In the genomic region with DNA sequence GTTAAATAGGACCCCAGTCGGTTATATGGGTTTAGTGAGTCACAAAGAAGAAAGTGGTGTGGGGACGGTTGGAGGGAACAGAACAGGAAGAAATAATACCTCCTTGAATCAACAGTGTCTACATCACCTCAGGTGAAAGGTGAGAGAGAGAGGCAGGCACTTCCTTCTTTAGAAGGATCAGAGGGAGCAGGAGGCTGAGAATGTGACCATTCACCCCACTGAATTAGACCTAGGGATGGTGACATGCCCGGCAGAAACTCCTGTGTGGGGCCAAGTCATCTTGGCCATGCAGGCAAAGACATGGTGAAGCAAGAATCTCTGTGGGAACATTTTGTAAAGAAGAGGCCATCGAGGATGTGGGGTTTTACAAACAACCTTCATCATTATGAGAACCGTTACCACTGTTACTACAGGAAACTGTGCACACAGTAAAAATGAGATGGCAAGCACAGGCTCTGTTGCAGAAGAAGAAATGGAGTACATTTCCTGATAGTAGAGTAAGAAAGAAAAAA, we compare ENCODE assay signal across 19 cellular contexts.
DNase-seq lines count a peak whose midpoint lies in the region; ATAC-seq, FAIRE-seq and TF ChIP-seq lines count a peak whose summit lies in the region.
"Had no signal": no experiment of that assay in that cellular context is flagged by ENCODE, and none has a peak within 500 bp of the region (broad histone marks: within the 10 kb centered on the region; RNA-seq: fewer than 3 reads in every experiment).

No MANE protein-coding gene starts in this region.

- CTCF ChIA-PET in CD8-positive, alpha-beta memory T cell (lab: Charles Lee) = interaction anchor here (2.2 kb wide), 1 partner anchor 16 kb away, joined by 13 read pairs; no protein-coding TSS in a partner anchor

- H3K4me3 ChIP-seq in CD8-positive, alpha-beta memory T cell (ENCODE audit: low read length) = peak overlapping the region; percentile 4
- H3K4me3 ChIP-seq in mucosa of descending colon = no peak overlapping the region
- H3K4me3 ChIP-seq: body of pancreas, K562, lung had no signal

- ATAC-seq in T-helper 17 cell (peak; percentile 89), mucosa of descending colon (peak; percentile 80), HG02642 (IDR thresholded peaks at IDR 0.05; ENCODE audit: poor library complexity, unreplicated experiment) (no peak)
- ATAC-seq: body of pancreas, K562 had no signal

- no peaks in the 10 kb centered on the region for H3K27me3 Mint-ChIP-seq in CD8-positive, alpha-beta memory T cell
- H3K27me3 Mint-ChIP-seq in T-helper 17 cell = no peaks in the 10 kb centered on the region
- no peaks in the 10 kb centered on the region for H3K27me3 Mint-ChIP-seq in activated T-helper 2 cell treated with anti-CD3 and anti-CD28 coated beads, Interferon-gamma antibody, Interleukin-2, Interleukin-4, amounts not matched to agents 10 μg/mL and 5 μg/mL and 100 μg/mL, durations not matched to agents 14 hours and 24 hours and 36 hours (ENCODE audit: low read depth)
- peaks cover 50% of the 10 kb centered on the region for H3K27me3 Mint-ChIP-seq in mesothelial cell of epicardium (ENCODE audit: low read depth)

- peaks cover 42 to 61% (median 45%) of the 10 kb centered on the region in 3 donors for H3K4me1 Mint-ChIP-seq in CD8-positive, alpha-beta memory T cell
- peaks cover 42% of the 10 kb centered on the region for H3K4me1 Mint-ChIP-seq in T-helper 17 cell
- peaks cover 36% of the 10 kb centered on the region for H3K4me1 Mint-ChIP-seq in activated T-helper 2 cell treated with anti-CD3 and anti-CD28 coated beads, Interferon-gamma antibody, Interleukin-2, Interleukin-4, amounts not matched to agents 10 μg/mL and 5 μg/mL and 100 μg/mL, durations not matched to agents 14 hours and 24 hours and 36 hours (ENCODE audit: low read depth)
- H3K4me1 Mint-ChIP-seq in mesothelial cell of epicardium = no peaks in the 10 kb centered on the region
- H3K4me1 Mint-ChIP-seq: nephron had no signal

- peak overlapping the region; percentile 72 to 96 (median 88) for H3K27ac Mint-ChIP-seq in CD8-positive, alpha-beta memory T cell
- H3K27ac Mint-ChIP-seq in T-helper 17 cell = peak overlapping the region; percentile 98
- H3K27ac Mint-ChIP-seq in activated T-helper 2 cell treated with anti-CD3 and anti-CD28 coated beads, Interferon-gamma antibody, Interleukin-2, Interleukin-4, amounts not matched to agents 10 μg/mL and 5 μg/mL and 100 μg/mL, durations not matched to agents 14 hours and 24 hours and 36 hours = peak overlapping the region; percentile 85
- no peak overlapping the region for H3K27ac Mint-ChIP-seq in mesothelial cell of epicardium
- H3K27ac Mint-ChIP-seq: nephron had no signal

- H3K4me3 Mint-ChIP-seq in CD8-positive, alpha-beta memory T cell = peak overlapping the region in 6 of 7 donors; percentile 42 to 71 (median 52)
- H3K4me3 Mint-ChIP-seq in T-helper 17 cell (peak overlapping the region; percentile 52), mesothelial cell of epicardium (no peak overlapping the region)
- H3K4me3 Mint-ChIP-seq in activated T-helper 2 cell treated with anti-CD3 and anti-CD28 coated beads, Interferon-gamma antibody, Interleukin-2, Interleukin-4, amounts not matched to agents 10 μg/mL and 5 μg/mL and 100 μg/mL, durations not matched to agents 14 hours and 24 hours and 36 hours (ENCODE audit: low read depth) = no peak overlapping the region
- H3K4me3 Mint-ChIP-seq: nephron had no signal

- DNase-seq in CD8-positive, alpha-beta memory T cell = peak in 3 of 5 donors; percentile 57 to 75 (median 68)
- no peak for DNase-seq in T-helper 17 cell
- DNase-seq in activated T-helper 2 cell treated with anti-CD3 and anti-CD28 coated beads, Interferon-gamma antibody, Interleukin-2, Interleukin-4, amounts not matched to agents 10 μg/mL and 5 μg/mL and 100 μg/mL, durations not matched to agents 14 hours and 24 hours and 36 hours (ENCODE audit: low spot score) = peak; percentile 25
- DNase-seq in mucosa of descending colon = no peak
- no peak for DNase-seq in mesothelial cell of epicardium (ENCODE audit: low spot score in 2 of 2, unreplicated experiment in 2 of 2)
- no peak for DNase-seq in D721Med (ENCODE audit: insufficient read length, low spot score)
- no peak for DNase-seq in ureter (ENCODE audit: low spot score)
- DNase-seq: body of pancreas, Calu3, GDM1, NCI-H1048, NCI-H774, WERI-Rb-1 had no signal

- intact Hi-C loops in activated T-helper 2 cell treated with anti-CD3 and anti-CD28 coated beads, Interferon-gamma antibody, Interleukin-2, Interleukin-4, amounts not matched to agents 10 μg/mL and 5 μg/mL and 100 μg/mL, durations not matched to agents 14 hours and 24 hours and 36 hours (cut with micrococcal nuclease) = loop anchor here (1.0 to 5.0 kb wide), 4 partner anchors 15 to 1278 kb away; a partner anchor contains a TSS
- intact Hi-C loops in mucosa of descending colon (cut with DNase I, micrococcal nuclease) = no loop called here

- H3K36me3 Mint-ChIP-seq in CD8-positive, alpha-beta memory T cell = peaks cover 0 to 6% (median 0%) of the 10 kb centered on the region in 3 donors
- H3K36me3 Mint-ChIP-seq in T-helper 17 cell (ENCODE audit: low read depth) = no peaks in the 10 kb centered on the region
- peaks cover 4% of the 10 kb centered on the region for H3K36me3 Mint-ChIP-seq in activated T-helper 2 cell treated with anti-CD3 and anti-CD28 coated beads, Interferon-gamma antibody, Interleukin-2, Interleukin-4, amounts not matched to agents 10 μg/mL and 5 μg/mL and 100 μg/mL, durations not matched to agents 14 hours and 24 hours and 36 hours (ENCODE audit: low read depth)
- no peaks in the 10 kb centered on the region for H3K36me3 Mint-ChIP-seq in mesothelial cell of epicardium

- POLR2A ChIA-PET in CD8-positive, alpha-beta memory T cell (lab: Charles Lee) = no interaction called here

- H3K9me3 Mint-ChIP-seq in CD8-positive, alpha-beta memory T cell = no peaks in the 10 kb centered on the region
- H3K9me3 Mint-ChIP-seq in activated T-helper 2 cell treated with anti-CD3 and anti-CD28 coated beads, Interferon-gamma antibody, Interleukin-2, Interleukin-4, amounts not matched to agents 10 μg/mL and 5 μg/mL and 100 μg/mL, durations not matched to agents 14 hours and 24 hours and 36 hours = peaks cover 6% of the 10 kb centered on the region
- H3K9me3 Mint-ChIP-seq in mesothelial cell of epicardium = no peaks in the 10 kb centered on the region
- H3K9me3 Mint-ChIP-seq: nephron had no signal

- peak overlapping the region; percentile 4 for H3K27ac ChIP-seq in CD8-positive, alpha-beta memory T cell (ENCODE audit: low read depth, low read length)
- H3K27ac ChIP-seq: body of pancreas, HL-60, WERI-Rb-1 had no signal

- no peaks in the 10 kb centered on the region for H3K27me3 ChIP-seq in CD8-positive, alpha-beta memory T cell (ENCODE audit: insufficient read depth, low read length, poor library complexity, severe bottlenecking)
- H3K27me3 ChIP-seq: body of pancreas had no signal

- peaks cover 79% of the 10 kb centered on the region for H3K4me1 ChIP-seq in CD8-positive, alpha-beta memory T cell (ENCODE audit: insufficient read depth, low read length)
- H3K4me1 ChIP-seq in mucosa of descending colon (ENCODE audit: low read depth) = no peaks in the 10 kb centered on the region
- H3K4me1 ChIP-seq: body of pancreas had no signal

- no peaks in the 10 kb centered on the region for H3K36me3 ChIP-seq in CD8-positive, alpha-beta memory T cell (ENCODE audit: insufficient read depth, low read length)
- no peaks in the 10 kb centered on the region for H3K36me3 ChIP-seq in mucosa of descending colon (ENCODE audit: low read depth)
- H3K36me3 ChIP-seq: WERI-Rb-1 had no signal

- FAIRE-seq in D721Med (lab: Jason Lieb, UNC) = no peak
- FAIRE-seq: GM12892, K562 had no signal

- H3K9me3 ChIP-seq in CD8-positive, alpha-beta memory T cell (ENCODE audit: low read length) = no peaks in the 10 kb centered on the region
- H3K9me3 ChIP-seq in T-helper 17 cell (ENCODE audit: control insufficient read depth, low read length, poor library complexity, severe bottlenecking) = no peaks in the 10 kb centered on the region
- H3K9me3 ChIP-seq in mucosa of descending colon = no peaks in the 10 kb centered on the region
- H3K9me3 ChIP-seq: body of pancreas had no signal

- TF ChIP-seq CTCF in mucosa of descending colon (IDR thresholded peaks at IDR 0.05) = no peak
- no peak for TF ChIP-seq CTCF in mesothelial cell of epicardium (IDR thresholded peaks at IDR 0.05; ENCODE audit: unreplicated experiment)
- TF ChIP-seq CTCF in D721Med (IDR thresholded peaks at IDR 0.05; ENCODE audit: insufficient read depth, missing control alignments) = no peak

Comparison
In these comparisons a context has a peak if more than half of its experiments do, and no peak if none do; other contexts are left out.
1. DNase-seq: peak in CD8-positive, alpha-beta memory T cell (3 of 5) and activated T-helper 2 cell treated with anti-CD3 and anti-CD28 coated beads, Interferon-gamma antibody, Interleukin-2, Interleukin-4, amounts not matched to agents 10 μg/mL and 5 μg/mL and 100 μg/mL, durations not matched to agents 14 hours and 24 hours and 36 hours (single experiment); none in T-helper 17 cell (0 of 3), mucosa of descending colon (0 of 3), mesothelial cell of epicardium (0 of 2), D721Med (single experiment) and ureter (single experiment).
2. H3K4me3 Mint-ChIP-seq: peak in CD8-positive, alpha-beta memory T cell (6 of 7) and T-helper 17 cell (single experiment); none in activated T-helper 2 cell treated with anti-CD3 and anti-CD28 coated beads, Interferon-gamma antibody, Interleukin-2, Interleukin-4, amounts not matched to agents 10 μg/mL and 5 μg/mL and 100 μg/mL, durations not matched to agents 14 hours and 24 hours and 36 hours (single experiment) and mesothelial cell of epicardium (single experiment).